In genomic region chr2:175837046-175837445, GRCh38 we compare ENCODE assay signal across 13 cellular contexts.
DNase-seq lines count a peak whose midpoint lies in the region; ATAC-seq, FAIRE-seq and TF ChIP-seq lines count a peak whose summit lies in the region.
"Had no signal": no experiment of that assay in that cellular context is flagged by ENCODE, and none has a peak within 500 bp of the region (broad histone marks: within the 10 kb centered on the region; RNA-seq: fewer than 3 reads in every experiment).

No MANE protein-coding gene starts in this region.

- no peak for TF ChIP-seq CTCF in AG09309 (IDR thresholded peaks at IDR 0.05; ENCODE audit: control insufficient read depth, insufficient read depth, low read depth, low read length, missing control alignments)
- no peak for TF ChIP-seq CTCF in kidney (IDR thresholded peaks at IDR 0.05; ENCODE audit: borderline replicate concordance, extremely low read depth, insufficient read depth)

- DNase-seq in AG09309 (ENCODE audit: low read depth) = peak; percentile 67
- DNase-seq in Kasumi-1 (lab: John Stamatoyannopoulos, UW) = peak; percentile 7 to 22
- peak; percentile 87 for DNase-seq in dedifferentiated amniotic fluid mesenchymal stem cell (ENCODE audit: extremely low spot score)
- DNase-seq in mucosa of gallbladder (ENCODE audit: low spot score) = peak; percentile 40
- DNase-seq in kidney = no peak
- DNase-seq in T-helper 2 cell = no peak
- no peak for DNase-seq in cortex of kidney (lab: John Stamatoyannopoulos, UW)
- DNase-seq: activated CD4-positive, alpha-beta T cell treated with anti-CD3 and anti-CD28 coated beads, Interleukin-2, amount 50 U/mL, for 48 hours; effector memory CD4-positive, alpha-beta T cell; NCI-H524 treated with DMSO at 0.1 percent for 48 hours; stomach had no signal

- no peak overlapping the region for H3K27ac ChIP-seq in kidney (ENCODE audit: low read depth in 2 of 2, low read length in 2 of 2)
- H3K27ac ChIP-seq: stomach had no signal

- intact Hi-C loops in kidney (cut with DNase I) = no loop called here

- FAIRE-seq in kidney (lab: Jason Lieb, UNC) = no peak
- FAIRE-seq: H1 had no signal

- H3K4me3 ChIP-seq in AG09309 (ENCODE audit: control insufficient read depth, low read depth, low read length) (no peak overlapping the region), kidney (ENCODE audit: low read length in 2 of 2) (no peak overlapping the region)
- H3K4me3 ChIP-seq: stomach had no signal

- no peaks in the 10 kb centered on the region for H3K4me1 ChIP-seq in kidney (ENCODE audit: control insufficient read depth in 1 of 2, insufficient read depth in 1 of 2, low read depth in 1 of 2, low read length in 2 of 2)

- H3K36me3 ChIP-seq in kidney (ENCODE audit: control insufficient read depth in 1 of 2, insufficient read depth in 2 of 2, low read length in 2 of 2) = no peaks in the 10 kb centered on the region
- H3K36me3 ChIP-seq: stomach had no signal

- no peak for ATAC-seq in GM18873 (IDR thresholded peaks at IDR 0.05; ENCODE audit: low FRiP score, unreplicated experiment)

- H3K9me3 ChIP-seq in kidney (ENCODE audit: control insufficient read depth in 1 of 2, low read length in 2 of 2) = no peaks in the 10 kb centered on the region
- H3K9me3 ChIP-seq: stomach had no signal

- no peak overlapping the region for H3K9ac ChIP-seq in kidney (ENCODE audit: low read length in 2 of 2)

Comparison
In these comparisons a context has a peak if more than half of its experiments do, and no peak if none do; other contexts are left out.
1. DNase-seq: peak in AG09309 (single experiment), Kasumi-1 (2 of 2), dedifferentiated amniotic fluid mesenchymal stem cell (single experiment) and mucosa of gallbladder (single experiment); none in kidney (single experiment), T-helper 2 cell (0 of 5) and cortex of kidney (single experiment).